9 cellular contexts compared by ENCODE assay signal in genomic region chr1:25268143-25268465, GRCh38. TPM values are rescaled to one million over a fixed set of nuclear protein-coding genes. Genes with fewer than 3 reads are reported as not detected.
DNase-seq lines count a peak whose midpoint lies in the region; ATAC-seq, FAIRE-seq and TF ChIP-seq lines count a peak whose summit lies in the region.
"Not testable (repeated sequence)": the region's sequence is repeated elsewhere in the genome, so short reads cannot be mapped to it uniquely, and the experiment has no call there.
"Had no signal": no experiment of that assay in that cellular context is flagged by ENCODE, and none has a peak within 500 bp of the region (broad histone marks: within the 10 kb centered on the region; RNA-seq: fewer than 3 reads in every experiment).

No MANE protein-coding gene starts in this region.

- H3K9ac ChIP-seq in SU-DHL-6 (ENCODE audit: low read length) (peak overlapping the region; percentile 60), stomach smooth muscle (ENCODE audit: low read length in 2 of 2) (peak overlapping the region in 1 of 2 donors; percentile 42)
- H3K9ac ChIP-seq in keratinocyte (ENCODE audit: control insufficient read depth, extremely low read depth, insufficient read depth, low read length), result not testable (repeated sequence)

- H3K36me3 Mint-ChIP-seq in effector memory CD8-positive, alpha-beta T cell (ENCODE audit: insufficient read depth), result peaks cover 16% of the 10 kb centered on the region

- DNase-seq in BJ (ENCODE audit: low read depth); effector memory CD8-positive, alpha-beta T cell; keratinocyte (ENCODE audit: low read depth, low spot score): not testable (repeated sequence)
- DNase-seq in activated effector memory CD4-positive, alpha-beta T cell treated with anti-CD3 and anti-CD28 coated beads, Interleukin-2, amount 50 U/mL, for 16 hours, result peak; percentile 65

- not testable (repeated sequence) for H3K9me3 Mint-ChIP-seq in effector memory CD8-positive, alpha-beta T cell

- not testable (repeated sequence) for H3K79me2 ChIP-seq in SU-DHL-6 (ENCODE audit: insufficient read depth, low read length); keratinocyte (ENCODE audit: control insufficient read depth, insufficient read depth, low read length)

- peak overlapping the region; percentile 81 to 84 for H3K4me3 Mint-ChIP-seq in effector memory CD8-positive, alpha-beta T cell

- FAIRE-seq in keratinocyte (lab: Jason Lieb, UNC), result not testable (repeated sequence)

- POLR2A ChIA-PET in BJ (lab: Charles Lee), result interaction anchor here (0.6 kb wide), 1 partner anchor 1919 kb away, joined by 5 read pairs; no protein-coding TSS in a partner anchor

- not testable (repeated sequence) for TF ChIP-seq CTCF in BJ (IDR thresholded peaks at IDR 0.05; ENCODE audit: insufficient read depth, low read depth, low read length); SU-DHL-6 (IDR thresholded peaks at IDR 0.05; ENCODE audit: insufficient read depth, low read length, poor library complexity, severe bottlenecking); keratinocyte (optimal IDR thresholded peaks at IDR 0.05 in 1 of 3, IDR thresholded peaks at IDR 0.05 in 1 of 3, conservative IDR thresholded peaks at IDR 0.05 in 1 of 3; ENCODE audit: extremely low read depth in 1 of 3, insufficient read depth in 2 of 3, low read length in 3 of 3); neutrophil (IDR thresholded peaks at IDR 0.05)

- H3K4me3 ChIP-seq in BJ (ENCODE audit: low read depth, low read length) (peak overlapping the region; percentile 52), SU-DHL-6 (ENCODE audit: insufficient read depth, low read length, poor library complexity, severe bottlenecking) (peak overlapping the region; percentile 44), keratinocyte (ENCODE audit: control insufficient read depth in 2 of 3, extremely low read depth in 1 of 3, insufficient read depth in 2 of 3, low read depth in 1 of 3, low read length in 3 of 3) (peak overlapping the region in 1 of 3 experiments; percentile 46), neutrophil (ENCODE audit: low read depth in 1 of 2, low read length in 1 of 2) (peak overlapping the region; percentile 56 to 68), stomach smooth muscle (ENCODE audit: low read length in 2 of 2) (peak overlapping the region; percentile 62 to 75)

- not testable (repeated sequence) for H3K36me3 ChIP-seq in BJ (ENCODE audit: control insufficient read depth, insufficient read depth, low read length); SU-DHL-6 (ENCODE audit: low read length); keratinocyte (ENCODE audit: control insufficient read depth in 2 of 2, extremely low read depth in 1 of 2, insufficient read depth in 2 of 2, low read length in 2 of 2); neutrophil; stomach smooth muscle (ENCODE audit: control insufficient read depth in 2 of 2, insufficient read depth in 2 of 2, low read length in 2 of 2)

- H3F3A ChIP-seq in SU-DHL-6 (ENCODE audit: insufficient read depth), result not testable (repeated sequence)

- H3K9me1 ChIP-seq in keratinocyte (ENCODE audit: control insufficient read depth, extremely low read depth, insufficient read depth, low read length), result not testable (repeated sequence)

- peak; percentile 19 for ATAC-seq in HG03066 (IDR thresholded peaks at IDR 0.05; ENCODE audit: low read depth, unreplicated experiment)
- ATAC-seq in effector memory CD8-positive, alpha-beta T cell (replicated peaks), result not testable (repeated sequence)

- not testable (repeated sequence) for H3K9me2 ChIP-seq in SU-DHL-6 (replicated peaks; ENCODE audit: insufficient read depth, low read length)

- not testable (repeated sequence) for H3K4me1 ChIP-seq in keratinocyte (ENCODE audit: control insufficient read depth, extremely low read depth, insufficient read depth, low read length); stomach smooth muscle (ENCODE audit: control insufficient read depth, insufficient read depth, low read length)
- H3K4me1 ChIP-seq in neutrophil (ENCODE audit: control insufficient read depth in 1 of 2, insufficient read depth in 1 of 2, low read depth in 1 of 2, low read length in 1 of 2), result peaks cover 0 to 11% of the 10 kb centered on the region in 2 experiments

- not testable (repeated sequence) for H3K27ac ChIP-seq in SU-DHL-6 (ENCODE audit: low read depth, low read length); keratinocyte (ENCODE audit: control insufficient read depth, insufficient read depth, low read length); stomach smooth muscle (ENCODE audit: low read length)
- peak overlapping the region; percentile 77 for H3K27ac ChIP-seq in neutrophil

- not testable (repeated sequence) for H3K27me3 Mint-ChIP-seq in effector memory CD8-positive, alpha-beta T cell

- H4K20me1 ChIP-seq in SU-DHL-6 (ENCODE audit: low read depth, low read length); keratinocyte (ENCODE audit: control insufficient read depth, extremely low read depth, insufficient read depth, low read length): not testable (repeated sequence)

- CTCF ChIA-PET in BJ (lab: Yijun Ruan, JAX), result not testable (repeated sequence)

- not testable (repeated sequence) for H3K9me3 ChIP-seq in SU-DHL-6 (ENCODE audit: insufficient read depth, low read length); keratinocyte (ENCODE audit: control insufficient read depth, low read depth, low read length); neutrophil; stomach smooth muscle (ENCODE audit: control insufficient read depth in 2 of 2, low read length in 2 of 2)

- H3K4me2 ChIP-seq in SU-DHL-6 (ENCODE audit: low read depth, low read length, poor library complexity, severe bottlenecking) (peak overlapping the region; percentile 53), keratinocyte (ENCODE audit: control insufficient read depth, extremely low read depth, insufficient read depth, low read depth, low read length) (peak overlapping the region; percentile 65)

- dilution Hi-C loops in keratinocyte (cut with MboI; ENCODE audit: extremely low pct_ligation_motif_present, low sequenced_read_pairs), result not testable (repeated sequence)

- H3K4me1 Mint-ChIP-seq in effector memory CD8-positive, alpha-beta T cell (ENCODE audit: low read depth in 2 of 2), result peaks cover 5 to 12% of the 10 kb centered on the region in 2 donors

- not testable (repeated sequence) for H3K27me3 ChIP-seq in BJ (ENCODE audit: control insufficient read depth, insufficient read depth, low read length); SU-DHL-6 (ENCODE audit: low read length); keratinocyte (ENCODE audit: control insufficient read depth, extremely low read depth, insufficient read depth, low read length); neutrophil; stomach smooth muscle (ENCODE audit: control insufficient read depth in 1 of 2, insufficient read depth in 2 of 2, low read length in 2 of 2)

- H2AFZ ChIP-seq in SU-DHL-6 (ENCODE audit: low read depth, low read length, severe bottlenecking), result peak overlapping the region; percentile 65
- not testable (repeated sequence) for H2AFZ ChIP-seq in keratinocyte (ENCODE audit: control insufficient read depth, low read length)

- peak overlapping the region; percentile 91 to 95 for H3K27ac Mint-ChIP-seq in effector memory CD8-positive, alpha-beta T cell

RNA-seq across cellular contexts. Expression of gene RHD, which starts 4.2 kb away (rescaled TPM):
- 0.10 and 0.12 TPM in 2 replicates for polyA plus RNA-seq in BJ (2011; rRNA removed)
- 0.05 TPM in 1 of 2 replicates, not detected in the other for polyA minus RNA-seq in BJ (2011; rRNA and poly(A)+ RNA removed)
- polyA plus RNA-seq in keratinocyte, result not detected in 3 replicates
- not detected for polyA plus RNA-seq in keratinocyte (2011; ENCODE audit: low read depth)
- polyA plus RNA-seq in keratinocyte (2011; cell fraction: cytosol; rRNA removed), result not detected in 2 replicates
- polyA plus RNA-seq in keratinocyte (2011; cell fraction: nucleus; rRNA removed), result not detected in 2 replicates
- 0.06 TPM in 1 of 2 replicates, not detected in the other for polyA plus RNA-seq in keratinocyte (2012; ENCODE audit: low replicate concordance)
- polyA minus RNA-seq in keratinocyte, result not detected in 3 replicates
- not detected for polyA minus RNA-seq in keratinocyte (2011; cell fraction: cytosol; rRNA and poly(A)+ RNA removed)
- polyA minus RNA-seq in keratinocyte (2011; cell fraction: nucleus; rRNA and poly(A)+ RNA removed), result not detected in 2 replicates
- polyA plus RNA-seq: pancreas had no signal

RNA-seq across cellular contexts. Expression of gene RSRP1, which starts 20.9 kb away (rescaled TPM):
- polyA plus RNA-seq in BJ (2011; rRNA removed), result 59.7 and 70.4 TPM in 2 replicates
- polyA minus RNA-seq in BJ (2011; rRNA and poly(A)+ RNA removed), result 42.7 and 56.1 TPM in 2 replicates
- 23.4 to 71.2 TPM (median 47.6 TPM) in 3 replicates for polyA plus RNA-seq in keratinocyte
- 222 TPM for polyA plus RNA-seq in keratinocyte (2011; ENCODE audit: low read depth)
- polyA plus RNA-seq in keratinocyte (2011; cell fraction: cytosol; rRNA removed), result 4.1 and 6.7 TPM in 2 replicates
- polyA plus RNA-seq in keratinocyte (2011; cell fraction: nucleus; rRNA removed), result 195 and 236 TPM in 2 replicates
- 16.6 and 73.3 TPM in 2 replicates for polyA plus RNA-seq in keratinocyte (2012; ENCODE audit: low replicate concordance)
- polyA minus RNA-seq in keratinocyte, result 12.7 to 51.5 TPM (median 35.9 TPM) in 3 replicates
- polyA minus RNA-seq in keratinocyte (2011; cell fraction: cytosol; rRNA and poly(A)+ RNA removed), result 12.3 TPM
- polyA minus RNA-seq in keratinocyte (2011; cell fraction: nucleus; rRNA and poly(A)+ RNA removed), result 71.4 and 90.7 TPM in 2 replicates

RNA-seq across cellular contexts. Expression of gene SYF2, which starts 35.8 kb away (rescaled TPM):
- 15.0 and 32.6 TPM in 2 replicates for polyA plus RNA-seq in BJ (2011; rRNA removed)
- polyA minus RNA-seq in BJ (2011; rRNA and poly(A)+ RNA removed), result 3.1 and 3.3 TPM in 2 replicates
- polyA plus RNA-seq in keratinocyte, result 19.3 to 31.8 TPM (median 20.6 TPM) in 3 replicates
- 176 TPM for polyA plus RNA-seq in keratinocyte (2011; ENCODE audit: low read depth)
- polyA plus RNA-seq in keratinocyte (2011; cell fraction: cytosol; rRNA removed), result 19.3 and 36.1 TPM in 2 replicates
- polyA plus RNA-seq in keratinocyte (2011; cell fraction: nucleus; rRNA removed), result 14.8 and 23.5 TPM in 2 replicates
- polyA plus RNA-seq in keratinocyte (2012; ENCODE audit: low replicate concordance), result 27.8 and 63.5 TPM in 2 replicates
- 1.6 to 5.3 TPM in 2 of 3 replicates, not detected in the other for polyA minus RNA-seq in keratinocyte
- 9.0 TPM for polyA minus RNA-seq in keratinocyte (2011; cell fraction: cytosol; rRNA and poly(A)+ RNA removed)
- polyA minus RNA-seq in keratinocyte (2011; cell fraction: nucleus; rRNA and poly(A)+ RNA removed), result 3.3 and 7.8 TPM in 2 replicates
